ENCODE assay signal across 7 cellular contexts in genomic region chr2:224583033-224583432, GRCh38. TPM values are rescaled to one million over a fixed set of nuclear protein-coding genes. Genes with fewer than 3 reads are reported as not detected.
DNase-seq lines count a peak whose midpoint lies in the region; ATAC-seq, FAIRE-seq and TF ChIP-seq lines count a peak whose summit lies in the region.
"Not testable (repeated sequence)": the region's sequence is repeated elsewhere in the genome, so short reads cannot be mapped to it uniquely, and the experiment has no call there.

No MANE protein-coding gene starts in this region.

- peaks cover 54% of the 10 kb centered on the region for H3K4me1 Mint-ChIP-seq in activated CD8-positive, alpha-beta memory T cell treated with anti-CD3 and anti-CD28 coated beads, Interleukin-2, amount 10 ng/mL, durations not matched to agents 7 days and 5 days

- FAIRE-seq in bronchial epithelial cell (lab: Jason Lieb, UNC): not testable (repeated sequence)

- in situ Hi-C loops in gastrocnemius medialis (cut with MboI; ENCODE audit: low sequenced_read_pairs in 4 of 4): loop anchor here in 2 of 4 donors (25.0 kb wide), 1 partner anchor 621 kb away; the partner anchor contains the start of gene MRPL44 (in 2 of the 2)

- H3K4me3 ChIP-seq in GM12864 (ENCODE audit: low read depth, low read length): peak overlapping the region; percentile 97
- peak overlapping the region; percentile 98 for H3K4me3 ChIP-seq in OCI-LY7 (ENCODE audit: low read depth, low read length, poor library complexity, severe bottlenecking)
- H3K4me3 ChIP-seq in bronchial epithelial cell (ENCODE audit: low read depth, low read length): peak overlapping the region; percentile 68
- H3K4me3 ChIP-seq in fibroblast of villous mesenchyme (ENCODE audit: low read depth, low read length): peak overlapping the region; percentile 98
- H3K4me3 ChIP-seq in mucosa of rectum (ENCODE audit: low read length in 2 of 2): peak overlapping the region; percentile 90 to 95
- H3K4me3 ChIP-seq in gastrocnemius medialis: peak overlapping the region; percentile 61 to 89 (median 80)

- not testable (repeated sequence) for H3K9ac ChIP-seq in mucosa of rectum (ENCODE audit: low read depth in 1 of 2, low read length in 2 of 2)

- intact Hi-C loops in OCI-LY7 (cut with micrococcal nuclease; ENCODE audit: unreplicated experiment): loop anchor here (10.0 kb wide), 1 partner anchor 778 kb away; no protein-coding TSS in a partner anchor
- intact Hi-C loops in gastrocnemius medialis (cut with DNase I; ENCODE audit: low total_unique reads): loop anchor here (5.0 kb wide), 1 partner anchor 96 kb away; no protein-coding TSS in a partner anchor

- TF ChIP-seq CTCF in GM12864 (IDR thresholded peaks at IDR 0.05; ENCODE audit: low read depth, low read length, missing control alignments); OCI-LY7 (conservative IDR thresholded peaks at IDR 0.05; ENCODE audit: low read length); bronchial epithelial cell (IDR thresholded peaks at IDR 0.05; ENCODE audit: insufficient read depth, low read length, severe bottlenecking); fibroblast of villous mesenchyme (IDR thresholded peaks at IDR 0.05; ENCODE audit: insufficient read depth, low read depth, low read length); gastrocnemius medialis (IDR thresholded peaks at IDR 0.05 in 4 of 5, conservative IDR thresholded peaks at IDR 0.05 in 1 of 5): not testable (repeated sequence)

- not testable (repeated sequence) for BruUV-seq in OCI-LY7 (replicated peaks; lab: Mats Ljungman, UMichigan)

- peaks cover 50% of the 10 kb centered on the region for H4K20me1 ChIP-seq in OCI-LY7 (ENCODE audit: insufficient read depth, low read length)

- H3K27me3 Mint-ChIP-seq in activated CD8-positive, alpha-beta memory T cell treated with anti-CD3 and anti-CD28 coated beads, Interleukin-2, amount 10 ng/mL, durations not matched to agents 7 days and 5 days: not testable (repeated sequence)

- not testable (repeated sequence) for H3K9me3 ChIP-seq in OCI-LY7 (ENCODE audit: low read length); mucosa of rectum (ENCODE audit: control insufficient read depth in 2 of 2, low read length in 2 of 2); gastrocnemius medialis

- peak overlapping the region; percentile 99 for H3K4me2 ChIP-seq in OCI-LY7 (ENCODE audit: low read length)

- not testable (repeated sequence) for ATAC-seq in activated CD8-positive, alpha-beta memory T cell treated with anti-CD3 and anti-CD28 coated beads, Interleukin-2, amount 10 ng/mL, durations not matched to agents 7 days and 5 days; gastrocnemius medialis

- not testable (repeated sequence) for DNase-seq in GM12864 (ENCODE audit: low read depth); OCI-LY7 (ENCODE audit: low spot score); activated CD8-positive, alpha-beta memory T cell treated with anti-CD3 and anti-CD28 coated beads, Interleukin-2, amount 10 ng/mL, durations not matched to agents 7 days and 5 days; bronchial epithelial cell (ENCODE audit: low read depth); fibroblast of villous mesenchyme (ENCODE audit: low read depth); gastrocnemius medialis

- H2AFZ ChIP-seq in OCI-LY7 (ENCODE audit: low read length): not testable (repeated sequence)

- not testable (repeated sequence) for H3K27ac ChIP-seq in OCI-LY7 (ENCODE audit: low read depth, low read length, poor library complexity, severe bottlenecking); mucosa of rectum (ENCODE audit: low read depth in 2 of 2, low read length in 2 of 2)
- peak overlapping the region in 1 of 4 donors; percentile 94 for H3K27ac ChIP-seq in gastrocnemius medialis

- not testable (repeated sequence) for H3K9me3 Mint-ChIP-seq in activated CD8-positive, alpha-beta memory T cell treated with anti-CD3 and anti-CD28 coated beads, Interleukin-2, amount 10 ng/mL, durations not matched to agents 7 days and 5 days (ENCODE audit: low read depth)

- not testable (repeated sequence) for TF ChIP-seq POLR2A in gastrocnemius medialis (IDR thresholded peaks at IDR 0.05)

- not testable (repeated sequence) for H3K9me2 ChIP-seq in OCI-LY7 (ENCODE audit: insufficient read depth, low read length)

- H3K27me3 ChIP-seq in bronchial epithelial cell (ENCODE audit: control insufficient read depth, insufficient read depth, low read length); mucosa of rectum (ENCODE audit: control insufficient read depth in 2 of 2, insufficient read depth in 2 of 2, low read length in 2 of 2); gastrocnemius medialis: not testable (repeated sequence)

- H3K36me3 Mint-ChIP-seq in activated CD8-positive, alpha-beta memory T cell treated with anti-CD3 and anti-CD28 coated beads, Interleukin-2, amount 10 ng/mL, durations not matched to agents 7 days and 5 days: peaks cover 20% of the 10 kb centered on the region

- peak overlapping the region; percentile 99 for H3K4me3 Mint-ChIP-seq in activated CD8-positive, alpha-beta memory T cell treated with anti-CD3 and anti-CD28 coated beads, Interleukin-2, amount 10 ng/mL, durations not matched to agents 7 days and 5 days

- CTCF ChIA-PET in OCI-LY7 (lab: Charles Lee; ENCODE audit: unreplicated experiment); activated CD8-positive, alpha-beta memory T cell treated with anti-CD3 and anti-CD28 coated beads, Interleukin-2, amount 10 ng/mL, durations not matched to agents 7 days and 5 days (lab: Charles Lee): not testable (repeated sequence)

- peaks cover 63% of the 10 kb centered on the region for H3K36me3 ChIP-seq in OCI-LY7 (ENCODE audit: insufficient read depth, low read length)
- not testable (repeated sequence) for H3K36me3 ChIP-seq in bronchial epithelial cell (ENCODE audit: control insufficient read depth, insufficient read depth, low read length); mucosa of rectum (ENCODE audit: control insufficient read depth in 2 of 2, insufficient read depth in 2 of 2, low read length in 2 of 2); gastrocnemius medialis

- H3K79me2 ChIP-seq in OCI-LY7 (ENCODE audit: insufficient read depth, low read depth, low read length): peaks cover 85% of the 10 kb centered on the region

- H3K4me1 ChIP-seq in OCI-LY7 (ENCODE audit: insufficient read depth, low read length, poor library complexity, severe bottlenecking) (peaks cover 68% of the 10 kb centered on the region), mucosa of rectum (ENCODE audit: control insufficient read depth in 2 of 2, insufficient read depth in 2 of 2, low read length in 2 of 2) (peaks cover 8 to 15% of the 10 kb centered on the region in 2 donors), gastrocnemius medialis (peaks cover 46 to 47% of the 10 kb centered on the region in 2 donors)

- POLR2A ChIA-PET in OCI-LY7 (lab: Charles Lee): interaction anchor here (0.6 to 8.7 kb wide), 9 partner anchors 9 to 73 kb away, joined by 3 to 46 read pairs (median 5); no protein-coding TSS in a partner anchor

- H3K27ac Mint-ChIP-seq in activated CD8-positive, alpha-beta memory T cell treated with anti-CD3 and anti-CD28 coated beads, Interleukin-2, amount 10 ng/mL, durations not matched to agents 7 days and 5 days: not testable (repeated sequence)

RNA-seq across cellular contexts. Expression of gene CUL3, which starts 2.1 kb away (rescaled TPM):
- 50.6 and 56.4 TPM in 2 replicates for total RNA-seq in OCI-LY7 (2014; rRNA removed; shearing (Covaris generic))
- total RNA-seq in OCI-LY7 (2022) (142 and 155 TPM in 2 replicates), bronchial epithelial cell (53.7 and 91.9 TPM in 2 replicates), fibroblast of villous mesenchyme (61.2 and 82.5 TPM in 2 replicates), gastrocnemius medialis (100 to 1,000 TPM in 3 of 4 donors, 10 to 100 TPM in 1; 94.1 to 120 (median 109) TPM)
- total RNA-seq in activated CD8-positive, alpha-beta memory T cell treated with anti-CD3 and anti-CD28 coated beads, Interleukin-2, amount 10 ng/mL, durations not matched to agents 7 days and 5 days: 10 to 100 TPM; 72.2 to 79.8 TPM
